In the genomic region with DNA sequence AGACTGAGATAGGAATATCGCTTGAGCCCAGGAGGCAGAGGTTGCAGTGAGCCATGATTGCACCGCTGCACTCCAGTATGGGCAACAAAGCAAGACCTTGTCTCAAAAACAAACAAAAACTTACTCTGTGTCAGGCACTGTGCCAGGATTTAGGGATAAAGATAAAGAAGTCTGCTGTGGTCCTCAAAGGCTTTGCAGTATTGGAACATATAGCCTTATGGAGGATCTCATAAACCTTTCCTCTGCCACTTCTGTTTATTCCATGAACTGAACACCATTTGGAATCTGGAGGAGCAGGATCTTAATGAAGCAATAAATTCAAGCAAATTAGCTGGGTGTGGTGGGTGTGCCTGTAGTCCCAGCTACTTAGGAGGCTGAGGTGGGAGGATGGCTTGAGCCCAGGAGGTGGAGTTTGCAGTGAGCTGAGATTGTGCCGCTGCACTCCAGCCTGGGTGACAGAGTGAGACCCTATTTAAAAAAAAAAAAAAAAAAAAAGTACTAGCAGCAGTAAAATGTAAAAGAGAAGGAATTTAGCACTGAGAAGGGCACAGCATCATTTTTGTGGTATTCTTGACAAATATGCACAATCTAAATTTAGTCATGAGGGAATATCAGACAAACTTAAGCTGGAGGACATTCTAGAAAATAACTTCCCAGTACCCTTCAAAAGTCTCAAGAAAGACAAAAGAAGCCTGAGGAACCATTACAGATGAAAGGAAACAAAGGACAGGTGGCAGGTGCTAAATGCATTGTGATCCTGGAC, we compare ENCODE assay signal across 31 cellular contexts. TPM values are rescaled to one million over a fixed set of nuclear protein-coding genes. Genes with fewer than 3 reads are reported as not detected.
A peak's percentile ranks its signal among the peaks of the same experiment; 100 is the strongest.
DNase-seq lines count a peak whose midpoint lies in the region; ATAC-seq, FAIRE-seq and TF ChIP-seq lines count a peak whose summit lies in the region.
"Had no signal": no experiment of that assay in that cellular context is flagged by ENCODE, and none has a peak within 500 bp of the region (broad histone marks: within the 10 kb centered on the region; RNA-seq: fewer than 3 reads in every experiment).

No MANE protein-coding gene starts in this region.

- TF ChIP-seq RAD21 in IMR-90 (IDR thresholded peaks at IDR 0.05; ENCODE audit: low read length), result no peak

- no peaks in the 10 kb centered on the region for H3K4me1 Mint-ChIP-seq in astrocyte (ENCODE audit: low read depth, unreplicated experiment)
- H3K4me1 Mint-ChIP-seq: activated naive CD8-positive, alpha-beta T cell treated with anti-CD3 and anti-CD28 coated beads, Interleukin-2, amount 10 ng/mL, durations not matched to agents 7 days and 5 days; central memory CD8-positive, alpha-beta T cell; GM23338; nephron progenitor cell had no signal

- no peak overlapping the region for H3K4me3 ChIP-seq in IMR-90 (ENCODE audit: insufficient read depth, low read depth, low read length)
- no peak overlapping the region for H3K4me3 ChIP-seq in astrocyte (ENCODE audit: insufficient read depth, low read depth, low read length)
- H3K4me3 ChIP-seq: GM12878, GM23338, heart left ventricle, lung, pancreas had no signal

- H3K9ac ChIP-seq in IMR-90 (ENCODE audit: low read depth, low read length) (no peak overlapping the region), astrocyte (ENCODE audit: low read length) (no peak overlapping the region)

- BruUV-seq in IMR-90 (replicated peaks; lab: Mats Ljungman, UMichigan), result no TSS peak

- no peak for FAIRE-seq in astrocyte (lab: Jason Lieb, UNC)
- FAIRE-seq: GM12878, pancreas had no signal

- peaks cover 28 to 60% of the 10 kb centered on the region in 2 experiments for H3K79me1 ChIP-seq in IMR-90 (ENCODE audit: low read depth in 1 of 2, low read length in 2 of 2)

- peak overlapping the region; percentile 63; the same call in 1 of the 2 replicates for H3K4me2 ChIP-seq in IMR-90 (ENCODE audit: low read depth, low read length)
- no peak overlapping the region for H3K4me2 ChIP-seq in astrocyte (ENCODE audit: low read length)
- H3K4me2 ChIP-seq: GM23338 had no signal

- ATAC-seq in IMR-90 (ENCODE audit: low read depth) (no peak; the same call in 1 of the 2 replicates), left colon (peak; percentile 85), HG02642 (IDR thresholded peaks at IDR 0.05; ENCODE audit: poor library complexity, unreplicated experiment) (no peak), GM19463 (IDR thresholded peaks at IDR 0.05; ENCODE audit: unreplicated experiment) (no peak)
- ATAC-seq: GM12878, GM23338, heart left ventricle, Panc1, pancreas had no signal

- H2AFZ ChIP-seq in IMR-90 (replicated peaks; ENCODE audit: low read length, poor library complexity) (no peak overlapping the region), astrocyte (ENCODE audit: low read depth, low read length) (no peak overlapping the region)
- H2AFZ ChIP-seq: GM23338 had no signal

- no peak overlapping the region for H2AK9ac ChIP-seq in IMR-90 (replicated peaks; ENCODE audit: low read depth, low read length, poor library complexity)

- peak; percentile 15 for DNase-seq in EL
- peak; percentile 43 for DNase-seq in IMR-90
- peak; percentile 46 for DNase-seq in astrocyte (ENCODE audit: low read depth)
- DNase-seq in left colon, result peak in 1 of 2 donors; percentile 16
- no peak for DNase-seq in NCI-H2227 treated with DMSO at 0.1 percent for 48 hours (lab: John Stamatoyannopoulos, UW)
- DNase-seq: activated CD4-positive, alpha-beta T cell treated with anti-CD3 and anti-CD28 coated beads for 48 hours; activated CD8-positive, alpha-beta memory T cell treated with anti-CD3 and anti-CD28 coated beads for 24 hours; activated effector memory CD4-positive, alpha-beta T cell treated with anti-CD3 and anti-CD28 coated beads, Interleukin-2, amount 50 U/mL, for 16 hours; activated naive CD8-positive, alpha-beta T cell treated with anti-CD3 and anti-CD28 coated beads, Interleukin-2, amount 10 ng/mL, durations not matched to agents 7 days and 5 days; activated T-cell treated with anti-CD3 and anti-CD28 coated beads, Interleukin-2, amount 50 U/mL, for 1 hour; C1 segment of cervical spinal cord; COR-L47; heart left ventricle; NCI-H2081 treated with DMSO at 0.1 percent for 48 hours; NCI-H510A treated with DMSO at 0.1 percent for 48 hours; nephron progenitor cell; pancreas; retina; SHP77; stimulated activated CD4-positive, alpha-beta T cell treated with anti-CD3 and anti-CD28 coated beads, Interleukin-2, amount 100 ng/mL, for 48 hours; substantia nigra; T1000; WERI-Rb-1 had no signal

- no peaks in the 10 kb centered on the region for H3K9me3 Mint-ChIP-seq in astrocyte (ENCODE audit: unreplicated experiment)
- H3K9me3 Mint-ChIP-seq: activated naive CD8-positive, alpha-beta T cell treated with anti-CD3 and anti-CD28 coated beads, Interleukin-2, amount 10 ng/mL, durations not matched to agents 7 days and 5 days; central memory CD8-positive, alpha-beta T cell; GM23338; type B pancreatic cell had no signal

- no peak overlapping the region for H3K56ac ChIP-seq in IMR-90 (ENCODE audit: extremely low read depth, insufficient read depth, low read length)

- H3K27me3 Mint-ChIP-seq in astrocyte (ENCODE audit: low read depth, unreplicated experiment), result no peaks in the 10 kb centered on the region
- H3K27me3 Mint-ChIP-seq: type B pancreatic cell had no signal

- no peak overlapping the region for H3K27ac Mint-ChIP-seq in astrocyte (ENCODE audit: unreplicated experiment)
- H3K27ac Mint-ChIP-seq: activated naive CD8-positive, alpha-beta T cell treated with anti-CD3 and anti-CD28 coated beads, Interleukin-2, amount 10 ng/mL, durations not matched to agents 7 days and 5 days; GM23338; nephron progenitor cell; type B pancreatic cell had no signal

- peak overlapping the region in 1 of 2 experiments; percentile 64; a peak in 2 of 4 replicates for H4K8ac ChIP-seq in IMR-90 (ENCODE audit: low read depth in 2 of 2, low read length in 2 of 2)

- no peak overlapping the region for H3K27ac ChIP-seq in IMR-90 (ENCODE audit: insufficient read depth, low read length)
- H3K27ac ChIP-seq in astrocyte (ENCODE audit: low read depth, low read length), result no peak overlapping the region
- H3K27ac ChIP-seq: heart left ventricle, pancreas, WERI-Rb-1 had no signal

- H3K4me3 Mint-ChIP-seq in astrocyte (ENCODE audit: unreplicated experiment), result no peak overlapping the region
- H3K4me3 Mint-ChIP-seq: activated naive CD8-positive, alpha-beta T cell treated with anti-CD3 and anti-CD28 coated beads, Interleukin-2, amount 10 ng/mL, durations not matched to agents 7 days and 5 days; central memory CD8-positive, alpha-beta T cell; GM23338; nephron progenitor cell; type B pancreatic cell had no signal

- CTCF ChIA-PET in IMR-90 (lab: Yijun Ruan, JAX), result no interaction called here

- peak overlapping the region; percentile 92 for H3K14ac ChIP-seq in IMR-90 (replicated peaks; ENCODE audit: low read depth, low read length)

- peak overlapping the region; percentile 49 for H2BK5ac ChIP-seq in IMR-90 (ENCODE audit: low read depth, low read length, poor library complexity, severe bottlenecking)

- peak overlapping the region; percentile 37 for H3K4ac ChIP-seq in IMR-90 (ENCODE audit: low read depth, low read length)

- H4K5ac ChIP-seq in IMR-90 (ENCODE audit: low read depth, low read length), result no peak overlapping the region; the same call in 1 of the 2 replicates

- TF ChIP-seq CTCF in IMR-90 (conservative IDR thresholded peaks at IDR 0.05; ENCODE audit: low read depth, low read length) (no peak), astrocyte (IDR thresholded peaks at IDR 0.05; ENCODE audit: insufficient read depth, low read depth, low read length) (no peak)

- H3K27me3 ChIP-seq in IMR-90 (ENCODE audit: control insufficient read depth, insufficient read depth, low read length), result no peaks in the 10 kb centered on the region
- H3K27me3 ChIP-seq in astrocyte (ENCODE audit: insufficient read depth, low read length), result no peaks in the 10 kb centered on the region
- H3K27me3 ChIP-seq: heart left ventricle, pancreas had no signal

- H3K23ac ChIP-seq in IMR-90 (ENCODE audit: low read depth, low read length), result no peak overlapping the region

- peak overlapping the region; percentile 27; the same call in 1 of the 3 replicates for H2BK15ac ChIP-seq in IMR-90 (ENCODE audit: low read depth, low read length)

- dilution Hi-C loops in IMR-90 (cut with HindIII; ENCODE audit: low sequenced_read_pairs, unreplicated experiment), result no loop called here

- no peaks in the 10 kb centered on the region for H3K36me3 Mint-ChIP-seq in astrocyte (ENCODE audit: low read depth, unreplicated experiment)

- peaks cover 23% of the 10 kb centered on the region for H3K79me2 ChIP-seq in astrocyte (ENCODE audit: insufficient read depth, low read length)

- H4K20me1 ChIP-seq in IMR-90 (ENCODE audit: insufficient read depth, low read length), result no peaks in the 10 kb centered on the region
- H4K20me1 ChIP-seq in astrocyte (ENCODE audit: insufficient read depth, low read length), result no peaks in the 10 kb centered on the region

- peak overlapping the region; percentile 82; the same call in 1 of the 2 replicates for H3K18ac ChIP-seq in IMR-90 (ENCODE audit: low read depth, low read length)

- no CpG with 5 or more reads among the region's 3 CpGs for WGBS in IMR-90 (ENCODE audit: extremely low coverage in 2 of 2, insufficient read length in 1 of 2), 2 experiments

- H2BK120ac ChIP-seq in IMR-90 (ENCODE audit: low read depth, low read length), result peak overlapping the region; percentile 80; the same call in 1 of the 2 replicates

- intact Hi-C loops in IMR-90 (cut with micrococcal nuclease), result loop anchor here (1.0 kb wide), 1 partner anchor 16 kb away; no protein-coding TSS in a partner anchor
- intact Hi-C loops in left colon (cut with DNase I, micrococcal nuclease), result no loop called here

- H3K9me3 ChIP-seq in IMR-90 (ENCODE audit: control insufficient read depth, insufficient read depth, low read length) (no peaks in the 10 kb centered on the region), astrocyte (ENCODE audit: insufficient read depth, low read depth, low read length) (no peaks in the 10 kb centered on the region)
- H3K9me3 ChIP-seq: heart left ventricle, pancreas had no signal

- peaks cover 12% of the 10 kb centered on the region for H3K9me1 ChIP-seq in IMR-90 (ENCODE audit: insufficient read depth, low read length)

- peak overlapping the region; percentile 9; the same call in 1 of the 2 replicates for H2AK5ac ChIP-seq in IMR-90 (ENCODE audit: low read depth, low read length)

- in situ Hi-C loops in IMR-90 (cut with MboI; ENCODE audit: low sequenced_read_pairs), result no loop called here

- H3K4me1 ChIP-seq in IMR-90 (ENCODE audit: control insufficient read depth, insufficient read depth, low read length) (peaks cover 16% of the 10 kb centered on the region), astrocyte (ENCODE audit: insufficient read depth, low read length) (no peaks in the 10 kb centered on the region)
- H3K4me1 ChIP-seq: heart left ventricle, pancreas had no signal

- H3K36me3 ChIP-seq in IMR-90 (ENCODE audit: control insufficient read depth, insufficient read depth, low read length), result no peaks in the 10 kb centered on the region
- no peaks in the 10 kb centered on the region for H3K36me3 ChIP-seq in astrocyte (ENCODE audit: insufficient read depth, low read length)
- H3K36me3 ChIP-seq: heart left ventricle, pancreas, WERI-Rb-1 had no signal

- TF ChIP-seq POLR2A in IMR-90 (IDR thresholded peaks at IDR 0.05; ENCODE audit: low read depth, low read length), result no peak

- H4K91ac ChIP-seq in IMR-90 (ENCODE audit: insufficient read depth, low read depth, low read length), result no peak overlapping the region; the same call in 1 of the 2 replicates

- POLR2A ChIA-PET in IMR-90 (lab: Charles Lee; ENCODE audit: unreplicated experiment), result no interaction called here

- H2BK20ac ChIP-seq in IMR-90 (ENCODE audit: low read depth, low read length), result no peak overlapping the region

RNA-seq across cellular contexts. Expression of a gene that starts 27.1 kb away (rescaled TPM):
- total RNA-seq in IMR-90 (2012; rRNA removed) (55.3 and 57.0 TPM in 2 replicates), astrocyte (12.1 and 13.6 TPM in 2 replicates), left colon (1 to 10 TPM; 3.6 to 4.3 TPM)
- 8.7 and 11.0 TPM in 2 replicates for polyA plus RNA-seq in IMR-90 (2012; rRNA removed)
- 2.4 and 3.4 TPM in 2 replicates for polyA plus RNA-seq in IMR-90 (2012; cell fraction: cytosol; rRNA removed)
- polyA plus RNA-seq in IMR-90 (2012; cell fraction: nucleus; rRNA removed; ENCODE audit: low replicate concordance), result 1.5 and 5.3 TPM in 2 replicates
